In the genomic region with DNA sequence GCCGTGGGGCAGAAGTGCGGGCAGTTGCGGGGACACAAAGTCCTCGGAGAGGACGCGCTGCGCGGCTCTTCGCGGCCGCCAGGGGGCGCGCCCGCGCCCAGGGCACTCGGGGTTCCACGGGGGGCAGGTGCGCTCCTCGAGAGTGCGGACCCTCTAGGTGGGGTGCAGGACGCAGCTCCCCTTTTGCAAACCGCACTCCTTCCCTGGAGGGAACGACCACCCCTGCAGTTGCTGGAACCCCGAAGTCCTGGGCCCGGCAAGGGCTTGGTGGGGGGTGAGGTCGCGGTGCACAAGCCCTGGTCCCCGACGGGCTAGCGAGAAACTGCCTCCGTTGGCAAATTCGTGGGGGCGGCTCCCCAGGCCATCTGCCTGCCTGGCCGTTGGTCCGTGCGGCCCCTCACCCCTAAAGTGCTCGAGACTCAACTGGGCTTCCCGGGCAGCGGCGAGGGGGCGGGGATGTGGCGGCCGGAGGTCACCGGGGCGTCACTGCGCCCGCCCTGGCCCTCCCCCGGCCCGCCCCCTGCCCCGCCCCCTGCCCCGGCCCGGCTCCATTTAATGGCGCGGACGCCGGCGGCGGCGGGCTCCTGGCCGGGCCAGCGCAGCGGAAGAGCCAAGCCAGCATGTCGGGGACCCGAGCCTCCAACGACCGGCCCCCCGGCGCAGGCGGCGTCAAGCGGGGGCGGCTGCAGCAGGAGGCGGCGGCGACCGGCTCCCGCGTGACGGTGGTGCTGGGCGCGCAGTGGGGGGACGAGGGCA, we compare ENCODE assay signal across 1 cellular context.
A peak's percentile ranks its signal among the peaks of the same experiment; 100 is the strongest.
TF ChIP-seq lines count a peak whose summit lies in the region.

Gene ADSS1, plus strand, starts transcription at position 579 of the 756 bp plus-strand sequence. Its CDS starts 42 bp downstream, at position 621.

TF ChIP-seq in HepG2, 621 proteins besides CTCF, POLR2A, EP300 and RAD21 (continued from another document and continues in another):
- TF ChIP-seq ZFP37 (CRISPR knock-in tag; IDR thresholded peaks at IDR 0.05; ENCODE audit: borderline replicate concordance) (no peak; the same call in 1 of the 2 replicates), ZNF761 (CRISPR knock-in tag; conservative IDR thresholded peaks at IDR 0.05) (peak; percentile 88; the same call in 1 of the 2 replicates), RNF219 (CRISPR knock-in tag; IDR thresholded peaks at IDR 0.05) (no peak), NR2F2 (IDR thresholded peaks at IDR 0.05; ENCODE audit: borderline replicate concordance, low read depth) (no peak), ZNF83 (CRISPR knock-in tag; IDR thresholded peaks at IDR 0.05; ENCODE audit: borderline replicate concordance) (peak; percentile 67; the same call in 1 of the 2 replicates), ZNF792 (CRISPR knock-in tag; IDR thresholded peaks at IDR 0.05) (peak; percentile 35; the same call in 1 of the 2 replicates), ZEB1 (IDR thresholded peaks at IDR 0.05; ENCODE audit: insufficient replicate concordance, low read depth) (no peak), ZNF746 (CRISPR knock-in tag; IDR thresholded peaks at IDR 0.05) (0 out of 2 replicates have a peak, but pooled peaks have one; percentile 35), IRX3 (CRISPR knock-in tag; IDR thresholded peaks at IDR 0.05; ENCODE audit: borderline replicate concordance, low read depth) (0 out of 2 replicates have a peak, but pooled peaks have one; percentile 41), ZNF605 (CRISPR knock-in tag; IDR thresholded peaks at IDR 0.05) (peak; percentile 52; the same call in 1 of the 2 replicates), TEF (CRISPR knock-in tag; IDR thresholded peaks at IDR 0.05) (no peak), U2AF1 (optimal IDR thresholded peaks at IDR 0.05; ENCODE audit: low read depth, low read length) (no peak), ZKSCAN5 (CRISPR knock-in tag; IDR thresholded peaks at IDR 0.05) (no peak), UBTF (CRISPR knock-in tag; IDR thresholded peaks at IDR 0.05) (peak; percentile 65), CSRNP1 (CRISPR knock-in tag; IDR thresholded peaks at IDR 0.05) (0 out of 2 replicates have a peak, but pooled peaks have one; percentile 48), POGZ (CRISPR knock-in tag; IDR thresholded peaks at IDR 0.05) (0 out of 2 replicates have a peak, but pooled peaks have one; percentile 24), ZBTB7B (CRISPR knock-in tag; IDR thresholded peaks at IDR 0.05) (peak; percentile 54; the same call in 1 of the 2 replicates), ZNF780A (CRISPR knock-in tag; IDR thresholded peaks at IDR 0.05) (no peak), ZNF251 (CRISPR knock-in tag; IDR thresholded peaks at IDR 0.05) (no peak), PBX2 (CRISPR knock-in tag; IDR thresholded peaks at IDR 0.05) (no peak), ZNF432 (CRISPR knock-in tag; IDR thresholded peaks at IDR 0.05; ENCODE audit: borderline replicate concordance) (no peak), ZMYM2 (CRISPR knock-in tag; IDR thresholded peaks at IDR 0.05) (peak; percentile 89), HDAC1 (CRISPR knock-in tag; IDR thresholded peaks at IDR 0.05) (peak; percentile 75), HDAC2 (CRISPR knock-in tag; IDR thresholded peaks at IDR 0.05) (no peak), ZNF607 (CRISPR knock-in tag; IDR thresholded peaks at IDR 0.05; ENCODE audit: borderline replicate concordance) (peak; percentile 32; the same call in 1 of the 2 replicates), ZNF280B (CRISPR knock-in tag; IDR thresholded peaks at IDR 0.05; ENCODE audit: borderline replicate concordance) (peak; percentile 3; the same call in 1 of the 2 replicates), ZNF543 (CRISPR knock-in tag; IDR thresholded peaks at IDR 0.05) (peak; percentile 53; the same call in 1 of the 2 replicates), MAX (IDR thresholded peaks at IDR 0.05) (peak; percentile 50), ZNF431 (CRISPR knock-in tag; IDR thresholded peaks at IDR 0.05; ENCODE audit: borderline replicate concordance, low read depth) (no peak), RXRB (CRISPR knock-in tag; IDR thresholded peaks at IDR 0.05; ENCODE audit: borderline replicate concordance) (peak; percentile 6; the same call in 1 of the 2 replicates), ZZZ3 (CRISPR knock-in tag; IDR thresholded peaks at IDR 0.05; ENCODE audit: borderline replicate concordance) (0 out of 2 replicates have a peak, but pooled peaks have one; percentile 17), ELF4 (CRISPR knock-in tag; IDR thresholded peaks at IDR 0.05; ENCODE audit: borderline replicate concordance) (no peak), ATF4 (CRISPR knock-in tag; IDR thresholded peaks at IDR 0.05) (no peak), HOXA3 (CRISPR knock-in tag; IDR thresholded peaks at IDR 0.05) (peak; percentile 27; the same call in 1 of the 2 replicates), HINFP (CRISPR knock-in tag; IDR thresholded peaks at IDR 0.05; ENCODE audit: low read depth) (0 out of 2 replicates have a peak, but pooled peaks have one; percentile 8), ZNF143 (CRISPR knock-in tag; IDR thresholded peaks at IDR 0.05) (0 out of 2 replicates have a peak, but pooled peaks have one; percentile 23)
- TF ChIP-seq, protein P1, sequence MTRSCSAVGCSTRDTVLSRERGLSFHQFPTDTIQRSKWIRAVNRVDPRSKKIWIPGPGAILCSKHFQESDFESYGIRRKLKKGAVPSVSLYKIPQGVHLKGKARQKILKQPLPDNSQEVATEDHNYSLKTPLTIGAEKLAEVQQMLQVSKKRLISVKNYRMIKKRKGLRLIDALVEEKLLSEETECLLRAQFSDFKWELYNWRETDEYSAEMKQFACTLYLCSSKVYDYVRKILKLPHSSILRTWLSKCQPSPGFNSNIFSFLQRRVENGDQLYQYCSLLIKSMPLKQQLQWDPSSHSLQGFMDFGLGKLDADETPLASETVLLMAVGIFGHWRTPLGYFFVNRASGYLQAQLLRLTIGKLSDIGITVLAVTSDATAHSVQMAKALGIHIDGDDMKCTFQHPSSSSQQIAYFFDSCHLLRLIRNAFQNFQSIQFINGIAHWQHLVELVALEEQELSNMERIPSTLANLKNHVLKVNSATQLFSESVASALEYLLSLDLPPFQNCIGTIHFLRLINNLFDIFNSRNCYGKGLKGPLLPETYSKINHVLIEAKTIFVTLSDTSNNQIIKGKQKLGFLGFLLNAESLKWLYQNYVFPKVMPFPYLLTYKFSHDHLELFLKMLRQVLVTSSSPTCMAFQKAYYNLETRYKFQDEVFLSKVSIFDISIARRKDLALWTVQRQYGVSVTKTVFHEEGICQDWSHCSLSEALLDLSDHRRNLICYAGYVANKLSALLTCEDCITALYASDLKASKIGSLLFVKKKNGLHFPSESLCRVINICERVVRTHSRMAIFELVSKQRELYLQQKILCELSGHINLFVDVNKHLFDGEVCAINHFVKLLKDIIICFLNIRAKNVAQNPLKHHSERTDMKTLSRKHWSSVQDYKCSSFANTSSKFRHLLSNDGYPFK (CRISPR knock-in tag; IDR thresholded peaks at IDR 0.05; ENCODE audit: borderline replicate concordance) = peak; percentile 74; the same call in 1 of the 2 replicates
- TF ChIP-seq, protein P2, sequence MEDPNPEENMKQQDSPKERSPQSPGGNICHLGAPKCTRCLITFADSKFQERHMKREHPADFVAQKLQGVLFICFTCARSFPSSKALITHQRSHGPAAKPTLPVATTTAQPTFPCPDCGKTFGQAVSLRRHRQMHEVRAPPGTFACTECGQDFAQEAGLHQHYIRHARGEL (CRISPR knock-in tag; IDR thresholded peaks at IDR 0.05) = no peak
